Comparison of ENCODE assay signal across 9 cellular contexts in the genomic region with DNA sequence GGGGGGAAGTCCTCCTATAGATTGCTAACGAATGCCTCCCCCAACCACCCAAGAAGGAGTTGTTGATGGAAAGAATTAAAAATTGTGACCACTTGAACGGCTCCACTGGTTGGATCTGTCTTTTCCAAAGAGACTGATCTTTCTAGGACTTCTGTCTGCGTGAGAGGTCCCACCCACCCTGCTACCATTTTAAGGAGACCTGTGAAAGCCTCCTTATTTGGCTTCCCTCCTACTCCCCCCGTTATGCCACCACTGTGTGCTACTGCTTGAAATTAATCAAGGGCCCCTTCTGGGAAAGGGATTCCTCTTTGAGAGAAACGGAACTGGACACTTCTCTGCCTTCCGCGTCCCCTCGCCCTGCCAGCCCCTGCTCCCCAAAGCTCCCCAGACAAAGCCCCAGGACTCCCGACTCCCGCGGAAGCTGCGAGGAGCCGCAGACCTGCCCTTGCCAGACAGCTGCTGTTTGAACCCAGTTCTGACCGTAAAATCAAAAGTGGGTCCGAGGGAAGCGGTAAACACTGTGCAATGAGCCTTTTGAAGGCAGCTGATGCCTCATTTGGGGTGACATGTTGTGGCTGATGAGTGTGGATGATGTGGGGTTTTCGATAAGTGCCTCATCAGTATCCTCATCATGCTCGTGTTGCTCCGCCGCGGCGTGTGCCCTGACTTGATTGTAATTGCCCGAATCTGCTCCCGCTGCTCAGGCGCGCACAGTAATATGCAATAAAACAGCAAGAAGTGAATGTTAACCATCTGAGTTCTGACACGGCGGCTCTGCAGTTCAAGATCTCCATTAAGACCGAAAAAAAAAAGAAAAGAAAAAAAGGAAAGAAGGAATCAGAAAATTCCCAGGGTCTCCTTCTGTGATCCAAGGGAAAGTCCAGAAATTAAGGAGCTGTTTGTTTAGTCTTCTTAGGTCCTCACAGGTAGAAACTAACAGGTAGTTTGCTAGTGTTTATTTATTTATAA. TPM values are rescaled to one million over a fixed set of nuclear protein-coding genes. Genes with fewer than 3 reads are reported as not detected.
DNase-seq lines count a peak whose midpoint lies in the region; ATAC-seq and TF ChIP-seq lines count a peak whose summit lies in the region.
"Had no signal": no experiment of that assay in that cellular context is flagged by ENCODE, and none has a peak within 500 bp of the region (broad histone marks: within the 10 kb centered on the region; RNA-seq: fewer than 3 reads in every experiment).

No MANE protein-coding gene starts in this region.

- TF ChIP-seq CTCF in left ventricle myocardium inferior (IDR thresholded peaks at IDR 0.05; ENCODE audit: borderline replicate concordance): no peak

- DNase-seq in activated CD8-positive, alpha-beta memory T cell treated with anti-CD3 and anti-CD28 coated beads, Interleukin-2, amount 50 U/mL, for 48 hours: peak; percentile 62
- no peak for DNase-seq in left ventricle myocardium inferior
- peak; percentile 19 to 29 for DNase-seq in stimulated activated CD4-positive, alpha-beta T cell treated with anti-CD3 and anti-CD28 coated beads, Interleukin-2, amount 100 ng/mL, for 24 hours
- DNase-seq in NOMO-1 treated with dmso at 0.1 percent for 144 hours (lab: John Stamatoyannopoulos, UW; ENCODE audit: unreplicated experiment): no peak
- DNase-seq in SKM-1 (lab: John Stamatoyannopoulos, UW; ENCODE audit: unreplicated experiment): no peak
- no peak for DNase-seq in NCI-H345 (lab: John Stamatoyannopoulos, UW)
- DNase-seq: HCEC 1CT had no signal

- H3K4me3 ChIP-seq in GM08714 (ENCODE audit: low read length): peak overlapping the region; percentile 3; the same call in 1 of the 2 replicates
- peak overlapping the region; percentile 55 for H3K4me3 ChIP-seq in left ventricle myocardium inferior

- ATAC-seq in HG03045 (IDR thresholded peaks at IDR 0.05; ENCODE audit: unreplicated experiment): no peak

- no peaks in the 10 kb centered on the region for H3K36me3 ChIP-seq in left ventricle myocardium inferior

- no peak overlapping the region for H3K27ac ChIP-seq in left ventricle myocardium inferior (replicated peaks)

- H3K4me1 ChIP-seq in left ventricle myocardium inferior: peaks cover 10% of the 10 kb centered on the region

- H3K9me3 ChIP-seq in left ventricle myocardium inferior (replicated peaks): no peaks in the 10 kb centered on the region

- H3K27me3 ChIP-seq in left ventricle myocardium inferior (ENCODE audit: low read depth): peaks cover 71% of the 10 kb centered on the region

- intact Hi-C loops in left ventricle myocardium inferior (cut with micrococcal nuclease): no loop called here

RNA-seq across cellular contexts. Expression of a gene that starts 48.2 kb away (rescaled TPM):
- total RNA-seq in left ventricle myocardium inferior: 8.4 TPM

Comparison
In these comparisons a context has a peak if more than half of its experiments do, and no peak if none do; other contexts are left out.
1. DNase-seq: peak in activated CD8-positive, alpha-beta memory T cell treated with anti-CD3 and anti-CD28 coated beads, Interleukin-2, amount 50 U/mL, for 48 hours (single experiment) and stimulated activated CD4-positive, alpha-beta T cell treated with anti-CD3 and anti-CD28 coated beads, Interleukin-2, amount 100 ng/mL, for 24 hours (2 of 2); none in left ventricle myocardium inferior (single experiment), NOMO-1 treated with dmso at 0.1 percent for 144 hours (single experiment), SKM-1 (single experiment) and NCI-H345 (single experiment).